8 cellular contexts compared by ENCODE assay signal in genomic region chr19:19860756-19861390, GRCh38. TPM values are rescaled to one million over a fixed set of nuclear protein-coding genes. Genes with fewer than 3 reads are reported as not detected.
DNase-seq lines count a peak whose midpoint lies in the region; ATAC-seq, FAIRE-seq and TF ChIP-seq lines count a peak whose summit lies in the region.

No MANE protein-coding gene starts in this region.

- peak; percentile 96 to 99 for TF ChIP-seq POLR2A in H1 (IDR thresholded peaks at IDR 0.05; ENCODE audit: control extremely low read depth in 1 of 2, low read depth in 2 of 2, low read length in 2 of 2)

- no peak for TF ChIP-seq RAD21 in H1 (IDR thresholded peaks at IDR 0.05 in 1 of 2, conservative IDR thresholded peaks at IDR 0.05 in 1 of 2; ENCODE audit: low read depth in 2 of 2, low read length in 2 of 2)

- peaks cover 0 to 5% (median 0%) of the 10 kb centered on the region in 4 experiments; a peak in 3 of 7 replicates for H3K4me1 ChIP-seq in H1 (replicated peaks in 1 of 4; ENCODE audit: control insufficient read depth in 3 of 4, insufficient read depth in 4 of 4, low read length in 3 of 4)
- peaks cover 0 to 2% (median 0%) of the 10 kb centered on the region in 3 donors for H3K4me1 ChIP-seq in skeletal muscle tissue (ENCODE audit: control insufficient read depth in 3 of 3, insufficient read depth in 3 of 3, low read length in 3 of 3)

- peak overlapping the region; percentile 95 for H3K27ac ChIP-seq in H1 (ENCODE audit: low read depth, low read length)
- H3K27ac ChIP-seq in skeletal muscle tissue (ENCODE audit: low read depth, low read length), result no peak overlapping the region

- H2BK15ac ChIP-seq in H1 (ENCODE audit: low read length), result 0 out of 2 replicates have a peak overlapping the region, but pooled peaks have one; percentile 92

- peak overlapping the region; percentile 98; the same call in 1 of the 2 replicates for H2BK12ac ChIP-seq in H1 (ENCODE audit: low read depth, low read length)

- H2AK5ac ChIP-seq in H1 (ENCODE audit: low read depth, low read length), result peak overlapping the region; percentile 92; the same call in 1 of the 2 replicates

- no peak overlapping the region for H2BK20ac ChIP-seq in H1 (ENCODE audit: low read length)

- H4K91ac ChIP-seq in H1 (replicated peaks; ENCODE audit: insufficient read length, low read length), result peak overlapping the region; percentile 97

- CTCF ChIA-PET in H1 (lab: Charles Lee; ENCODE audit: partially characterized antibody), result interaction anchor here (0.8 to 1.1 kb wide), 2 partner anchors 9 to 70 kb away, joined by 4 read pairs; no protein-coding TSS in a partner anchor

- peak overlapping the region; percentile 98 for H3K4ac ChIP-seq in H1 (replicated peaks; ENCODE audit: insufficient read length, low read depth, low read length)

- H3K23me2 ChIP-seq in H1 (ENCODE audit: low read depth, low read length), result no peaks in the 10 kb centered on the region; the same call in 1 of the 2 replicates

- H3K79me2 ChIP-seq in H1 (ENCODE audit: control insufficient read depth in 1 of 2, insufficient read depth in 2 of 2, low read length in 2 of 2), result peaks cover 0 to 46% of the 10 kb centered on the region in 2 experiments; a peak in 3 of 4 replicates

- peaks cover 0 to 28% (median 4%) of the 10 kb centered on the region in 4 experiments; a peak in 7 of 8 replicates for H3K36me3 ChIP-seq in H1 (ENCODE audit: control insufficient read depth in 2 of 4, insufficient read depth in 4 of 4, low read length in 3 of 4)
- H3K36me3 ChIP-seq in skeletal muscle tissue (ENCODE audit: control insufficient read depth in 3 of 3, insufficient read depth in 3 of 3, low read length in 3 of 3), result no peaks in the 10 kb centered on the region

- H4K5ac ChIP-seq in H1 (ENCODE audit: insufficient read length, low read depth, low read length), result peak overlapping the region; percentile 92

- H2AFZ ChIP-seq in H1 (ENCODE audit: low read length), result peak overlapping the region; percentile 7; the same call in 1 of the 2 replicates

- TF ChIP-seq CTCF in GM20000 (IDR thresholded peaks at IDR 0.05; ENCODE audit: extremely low read depth, missing control alignments) (no peak), H1 (IDR thresholded peaks at IDR 0.05; ENCODE audit: control extremely low read depth in 1 of 3, insufficient read depth in 1 of 3, low read depth in 1 of 3, low read length in 3 of 3) (no peak)

- no peaks in the 10 kb centered on the region for H3K27me3 ChIP-seq in H1 (replicated peaks in 1 of 4; ENCODE audit: control insufficient read depth in 3 of 4, extremely low read depth in 1 of 4, insufficient read depth in 3 of 4, low read length in 3 of 4)
- H3K27me3 ChIP-seq in skeletal muscle tissue (ENCODE audit: control insufficient read depth in 3 of 3, insufficient read depth in 3 of 3, low read length in 3 of 3), result peaks cover 0 to 3% (median 0%) of the 10 kb centered on the region in 3 donors

- peak; percentile 9 for DNase-seq in GM20000 (ENCODE audit: low spot score)
- DNase-seq in activated CD4-positive, alpha-beta T cell treated with anti-CD3 and anti-CD28 coated beads, Interleukin-2, amount 50 U/mL, for 1 hour, result peak; percentile 26
- peak; percentile 87 to 93 for DNase-seq in H1 (ENCODE audit: low read depth in 1 of 2, low spot score in 2 of 2)
- no peak for DNase-seq in epidermal melanocyte (ENCODE audit: insufficient read length, low spot score)
- DNase-seq in HK-2 (ENCODE audit: unreplicated experiment), result no peak
- DNase-seq in A172 (ENCODE audit: low spot score), result no peak

- H3K14ac ChIP-seq in H1 (ENCODE audit: insufficient read length), result no peak overlapping the region

- peak; percentile 99 for FAIRE-seq in H1 (lab: Jason Lieb, UNC)

- TF ChIP-seq EP300 in H1 (IDR thresholded peaks at IDR 0.05; ENCODE audit: borderline replicate concordance in 1 of 2, low read depth in 2 of 2, low read length in 2 of 2), result no peak

- POLR2A ChIA-PET in H1 (lab: Charles Lee; ENCODE audit: partially characterized antibody), result interaction anchor here (0.6 to 19.0 kb wide), 27 partner anchors 9 to 306 kb away, joined by 3 to 453 read pairs (median 4); partner anchors contain the start of genes ZNF101, ZNF486, ZNF506 and ZNF93

- peak overlapping the region; percentile 68 to 75 for H3K4me2 ChIP-seq in H1 (ENCODE audit: insufficient read depth in 1 of 2, low read depth in 2 of 2, low read length in 2 of 2)

- no peaks in the 10 kb centered on the region for H3K9me3 ChIP-seq in H1 (ENCODE audit: insufficient read depth in 2 of 2, low read depth in 1 of 2, low read length in 1 of 2)
- H3K9me3 ChIP-seq in skeletal muscle tissue (ENCODE audit: control insufficient read depth in 3 of 3, low read length in 3 of 3), result no peaks in the 10 kb centered on the region

- H3K4me3 ChIP-seq in H1 (ENCODE audit: extremely low read depth in 1 of 4, insufficient read depth in 2 of 4, low read depth in 3 of 4, low read length in 4 of 4), result peak overlapping the region; percentile 82 to 98 (median 94)
- peak overlapping the region in 2 of 3 donors; percentile 13 to 14 for H3K4me3 ChIP-seq in skeletal muscle tissue (ENCODE audit: low read length in 3 of 3)

- H2BK5ac ChIP-seq in H1 (ENCODE audit: low read depth, low read length), result peak overlapping the region; percentile 100

- H3K9ac ChIP-seq in H1 (replicated peaks in 1 of 4; ENCODE audit: extremely low read depth in 1 of 4, low read depth in 3 of 4, low read length in 3 of 4), result peak overlapping the region; percentile 90 to 100 (median 96)
- no peak overlapping the region for H3K9ac ChIP-seq in skeletal muscle tissue (ENCODE audit: low read depth in 1 of 3, low read length in 3 of 3)

- peak overlapping the region; percentile 100 for H4K8ac ChIP-seq in H1 (ENCODE audit: extremely low read depth, insufficient read depth, low read length)

- H3K56ac ChIP-seq in H1 (replicated peaks; ENCODE audit: insufficient read length, low read depth, low read length), result peak overlapping the region; percentile 73

- H3K23ac ChIP-seq in H1 (ENCODE audit: insufficient read length), result no peak overlapping the region

- peak overlapping the region; percentile 95; the same call in 1 of the 2 replicates for H3K18ac ChIP-seq in H1 (ENCODE audit: extremely low read depth, low read length)

- no peaks in the 10 kb centered on the region for H3K79me1 ChIP-seq in H1 (ENCODE audit: low read depth, low read length)

- no peak for ATAC-seq in GM19351 (IDR thresholded peaks at IDR 0.05; ENCODE audit: unreplicated experiment)

- peak overlapping the region; percentile 78 for H2BK120ac ChIP-seq in H1 (replicated peaks; ENCODE audit: low read depth, low read length)

- H4K20me1 ChIP-seq in H1 (replicated peaks in 1 of 2; ENCODE audit: control insufficient read depth in 1 of 2, insufficient read depth in 2 of 2, low read length in 2 of 2), result peaks cover 0 to 2% of the 10 kb centered on the region in 2 experiments

- 0% methylated on average over 26 of the region's 29 CpGs; no CpG with 5 or more reads in 1 of the 2 experiments for WGBS in H1 (ENCODE audit: extremely low coverage in 1 of 2, insufficient coverage in 1 of 2, insufficient read length in 1 of 2, insufficient replicate concordance in 2 of 2, low coverage in 1 of 2, low lambda C conversion rate in 2 of 2, missing lambda C conversion rate in 1 of 2), 2 experiments

TF ChIP-seq in H1, 55 proteins besides CTCF, POLR2A, EP300 and RAD21 (continues in another document):
- TF ChIP-seq JUND (IDR thresholded peaks at IDR 0.05; ENCODE audit: low read length) (no peak), FOSL1 (IDR thresholded peaks at IDR 0.05; ENCODE audit: insufficient read depth, low read depth, low read length) (no peak), SAP30 (IDR thresholded peaks at IDR 0.05; ENCODE audit: insufficient read depth, insufficient replicate concordance, low read length) (peak; percentile 39), PHF8 (conservative IDR thresholded peaks at IDR 0.05; ENCODE audit: low read depth, low read length) (peak; percentile 91)

RNA-seq across cellular contexts. Expression of gene ZNF253, which starts 4.8 kb away (rescaled TPM):
- 64.0 and 74.6 TPM in 2 replicates for total RNA-seq in H1 (2021; fragmentation: NEBNext Ultra II Directional; extraction: Animal tissue kit (Norgen Biotek cat#: 25700))
- 5.9 and 8.3 TPM in 2 replicates for polyA plus RNA-seq in H1 (2011; rRNA removed)
- 10.3 TPM for polyA plus RNA-seq in H1 (2011; cell fraction: cytosol; rRNA removed)
- 11.4 TPM for polyA plus RNA-seq in H1 (2011; cell fraction: nucleus; rRNA removed)
- polyA plus RNA-seq in H1 (2012, experiment 1 of 2), result 11.0 to 35.6 TPM (median 16.4 TPM) in 4 replicates
- polyA plus RNA-seq in H1 (2012, experiment 2 of 2), result 1.1 TPM
- polyA plus RNA-seq in H1 (2013, experiment 1 of 2), result 40.6 TPM
- 39.0 TPM for polyA plus RNA-seq in H1 (2013, experiment 2 of 2)
- polyA minus RNA-seq in H1 (2011; rRNA and poly(A)+ RNA removed), result 17.9 and 37.3 TPM in 2 replicates
- 14.2 TPM for polyA minus RNA-seq in H1 (2011; cell fraction: cytosol; rRNA and poly(A)+ RNA removed)
- 90.6 TPM for polyA minus RNA-seq in H1 (2011; cell fraction: nucleus; rRNA and poly(A)+ RNA removed)
- total RNA-seq in skeletal muscle tissue, result 7.3 TPM
- 4.2 and 4.4 TPM in 2 replicates for total RNA-seq in A172 (2014; rRNA removed; shearing (Covaris generic))

RNA-seq across cellular contexts. Expression of gene ZNF506, which starts 39.3 kb away (rescaled TPM):
- 8.0 and 8.3 TPM in 2 replicates for total RNA-seq in H1 (2021; fragmentation: NEBNext Ultra II Directional; extraction: Animal tissue kit (Norgen Biotek cat#: 25700))
- polyA plus RNA-seq in H1 (2011; rRNA removed), result 4.1 and 4.5 TPM in 2 replicates
- polyA plus RNA-seq in H1 (2011; cell fraction: cytosol; rRNA removed), result 5.5 TPM
- 4.8 TPM for polyA plus RNA-seq in H1 (2011; cell fraction: nucleus; rRNA removed)
- 5.1 to 8.1 TPM (median 5.6 TPM) in 4 replicates for polyA plus RNA-seq in H1 (2012, experiment 1 of 2)
- polyA plus RNA-seq in H1 (2012, experiment 2 of 2), result 0.70 TPM
- polyA plus RNA-seq in H1 (2013, experiment 1 of 2), result 11.5 TPM
- polyA plus RNA-seq in H1 (2013, experiment 2 of 2), result 10.1 TPM
- 10.6 and 15.2 TPM in 2 replicates for polyA minus RNA-seq in H1 (2011; rRNA and poly(A)+ RNA removed)
- polyA minus RNA-seq in H1 (2011; cell fraction: cytosol; rRNA and poly(A)+ RNA removed), result 15.8 TPM
- polyA minus RNA-seq in H1 (2011; cell fraction: nucleus; rRNA and poly(A)+ RNA removed), result 25.3 TPM
- 20.9 TPM for total RNA-seq in skeletal muscle tissue
- total RNA-seq in A172 (2014; rRNA removed; shearing (Covaris generic)), result not detected in 2 replicates

RNA-seq across cellular contexts. Expression of gene ZNF93, which starts 39.9 kb away (rescaled TPM):
- 61.1 and 61.8 TPM in 2 replicates for total RNA-seq in H1 (2021; fragmentation: NEBNext Ultra II Directional; extraction: Animal tissue kit (Norgen Biotek cat#: 25700))
- polyA plus RNA-seq in H1 (2011; rRNA removed), result 25.3 and 40.8 TPM in 2 replicates
- polyA plus RNA-seq in H1 (2011; cell fraction: cytosol; rRNA removed), result 38.1 TPM
- 35.4 TPM for polyA plus RNA-seq in H1 (2011; cell fraction: nucleus; rRNA removed)
- 33.0 to 53.7 TPM (median 40.9 TPM) in 4 replicates for polyA plus RNA-seq in H1 (2012, experiment 1 of 2)
- 8.5 TPM for polyA plus RNA-seq in H1 (2012, experiment 2 of 2)
- polyA plus RNA-seq in H1 (2013, experiment 1 of 2), result 54.7 TPM
- 52.0 TPM for polyA plus RNA-seq in H1 (2013, experiment 2 of 2)
- 134 and 170 TPM in 2 replicates for polyA minus RNA-seq in H1 (2011; rRNA and poly(A)+ RNA removed)
- 47.7 TPM for polyA minus RNA-seq in H1 (2011; cell fraction: cytosol; rRNA and poly(A)+ RNA removed)
- 227 TPM for polyA minus RNA-seq in H1 (2011; cell fraction: nucleus; rRNA and poly(A)+ RNA removed)
- total RNA-seq in skeletal muscle tissue, result 7.3 TPM
- total RNA-seq in A172 (2014; rRNA removed; shearing (Covaris generic)), result 5.3 and 6.8 TPM in 2 replicates

Comparison
In these comparisons a context has a peak if more than half of its experiments do, and no peak if none do; other contexts are left out.
1. DNase-seq: peak in GM20000 (single experiment), activated CD4-positive, alpha-beta T cell treated with anti-CD3 and anti-CD28 coated beads, Interleukin-2, amount 50 U/mL, for 1 hour (single experiment) and H1 (2 of 2); none in epidermal melanocyte (single experiment), HK-2 (single experiment) and A172 (single experiment).
2. H3K9ac ChIP-seq: peak in H1 (4 of 4); none in skeletal muscle tissue (0 of 3).